In genomic region chr14:24976599-24976998, GRCh38 we compare ENCODE assay signal across 25 cellular contexts.
DNase-seq lines count a peak whose midpoint lies in the region; ATAC-seq, FAIRE-seq and TF ChIP-seq lines count a peak whose summit lies in the region.
"Had no signal": no experiment of that assay in that cellular context is flagged by ENCODE, and none has a peak within 500 bp of the region (broad histone marks: within the 10 kb centered on the region; RNA-seq: fewer than 3 reads in every experiment).

No MANE protein-coding gene starts in this region.

- H3K27ac ChIP-seq in HepG2 (ENCODE audit: extremely low read length, insufficient read depth, low read length) (no peak overlapping the region), right lobe of liver (no peak overlapping the region), hepatocyte (peak overlapping the region; percentile 86), pancreas (peak overlapping the region in 2 of 4 donors; percentile 13 to 61)
- H3K27ac ChIP-seq: BLaER1 had no signal

- TF ChIP-seq EP300 in HepG2 (IDR thresholded peaks at IDR 0.05; ENCODE audit: low read depth in 2 of 2, low read length in 2 of 2) (no peak), HepG2 (CRISPR knock-in tag; IDR thresholded peaks at IDR 0.05; ENCODE audit: borderline replicate concordance) (no peak)

- no peaks in the 10 kb centered on the region for H3K9me3 Mint-ChIP-seq in Caco-2 (ENCODE audit: unreplicated experiment)
- H3K9me3 Mint-ChIP-seq: CD14-positive monocyte had no signal

- H3K27me3 Mint-ChIP-seq in Caco-2 (ENCODE audit: insufficient read depth, unreplicated experiment) = no peaks in the 10 kb centered on the region

- H3K4me1 Mint-ChIP-seq in Caco-2 (ENCODE audit: low read depth, unreplicated experiment) = peaks cover 38% of the 10 kb centered on the region
- H3K4me1 Mint-ChIP-seq: CD4-positive, alpha-beta memory T cell; CD4-positive, CD25-positive, alpha-beta regulatory T cell; CD8-positive, alpha-beta memory T cell had no signal

- WGBS in HepG2 (ENCODE audit: low lambda C conversion rate) = 83% methylated on average over 3 of the region's 3 CpGs
- no CpG with 5 or more reads among the region's 3 CpGs for WGBS in right lobe of liver (ENCODE audit: insufficient coverage, low coverage, low lambda C conversion rate, missing lambda C conversion rate)
- WGBS in hepatocyte (ENCODE audit: low lambda C conversion rate, missing lambda C conversion rate) = 88% methylated on average over 3 of the region's 3 CpGs
- 45 to 54% methylated on average over 3 of the region's 3 CpGs for WGBS in pancreas, 2 donors

- no peak overlapping the region for H3K4me3 ChIP-seq in HepG2 (replicated peaks in 1 of 3; ENCODE audit: insufficient read depth in 1 of 3, low read depth in 2 of 3, low read length in 3 of 3)
- H3K4me3 ChIP-seq in right lobe of liver = no peak overlapping the region
- H3K4me3 ChIP-seq in hepatocyte = no peak overlapping the region
- H3K4me3 ChIP-seq in pancreas = no peak overlapping the region
- H3K4me3 ChIP-seq in mucosa of descending colon = no peak overlapping the region
- no peak overlapping the region for H3K4me3 ChIP-seq in Caco-2 (ENCODE audit: low read depth, low read length)
- H3K4me3 ChIP-seq: BLaER1 had no signal

- TF ChIP-seq RAD21 in HepG2 (CRISPR knock-in tag; IDR thresholded peaks at IDR 0.05) = no peak

- DNase-seq in HepG2 (ENCODE audit: low spot score) = no peak
- DNase-seq in right lobe of liver = no peak
- DNase-seq in hepatocyte (ENCODE audit: low spot score) = no peak
- DNase-seq in pancreas = peak in 1 of 6 donors; percentile 17
- no peak for DNase-seq in mucosa of descending colon
- no peak for DNase-seq in foreskin melanocyte
- DNase-seq in Caco-2 = no peak
- DNase-seq: 8988T; ACHN; BE2C; C1 segment of cervical spinal cord; Calu3; CD4-positive, alpha-beta memory T cell; CD4-positive, CD25-positive, alpha-beta regulatory T cell; CD8-positive, alpha-beta memory T cell; COR-L47; DMS79 treated with DMSO at 0.1 percent for 48 hours; GF-D8 had no signal

- H3K36me3 ChIP-seq in HepG2 (replicated peaks in 1 of 2; ENCODE audit: control insufficient read depth in 1 of 2, insufficient read depth in 2 of 2, low read length in 2 of 2) (no peaks in the 10 kb centered on the region; a peak in 1 of 5 replicates), right lobe of liver (no peaks in the 10 kb centered on the region), hepatocyte (replicated peaks; ENCODE audit: insufficient read depth, low read depth) (no peaks in the 10 kb centered on the region), pancreas (no peaks in the 10 kb centered on the region), mucosa of descending colon (ENCODE audit: low read depth) (no peaks in the 10 kb centered on the region), Caco-2 (ENCODE audit: control insufficient read depth, insufficient read depth, low read length) (no peaks in the 10 kb centered on the region)
- H3K36me3 ChIP-seq: BE2C, BLaER1 had no signal

- H3K9ac ChIP-seq in HepG2 (ENCODE audit: insufficient read depth, low read depth, low read length) = no peak overlapping the region
- H3K9ac ChIP-seq: BLaER1 had no signal

- H3K4me1 ChIP-seq in HepG2 (ENCODE audit: insufficient read depth, low read length) (peaks cover 45% of the 10 kb centered on the region), right lobe of liver (no peaks in the 10 kb centered on the region), hepatocyte (ENCODE audit: insufficient read depth) (peaks cover 32% of the 10 kb centered on the region), pancreas (peaks cover 48 to 75% (median 66%) of the 10 kb centered on the region in 3 donors), mucosa of descending colon (ENCODE audit: low read depth) (peaks cover 11% of the 10 kb centered on the region), Caco-2 (peaks cover 61% of the 10 kb centered on the region)
- H3K4me1 ChIP-seq: BE2C, BLaER1 had no signal

- intact Hi-C loops in HepG2 (cut with micrococcal nuclease; ENCODE audit: unreplicated experiment) = loop anchor here (5.0 kb wide), 1 partner anchor 56 kb away; no protein-coding TSS in a partner anchor
- intact Hi-C loops in right lobe of liver (cut with DNase I) = no loop called here
- intact Hi-C loops in pancreas (cut with DNase I) = no loop called here
- intact Hi-C loops in mucosa of descending colon (cut with DNase I, micrococcal nuclease) = no loop called here
- intact Hi-C loops in Caco-2 (cut with micrococcal nuclease; ENCODE audit: unreplicated experiment) = no loop called here

- BruUV-seq in HepG2 (replicated peaks; lab: Mats Ljungman, UMichigan) (no TSS peak), Caco-2 (replicated peaks; lab: Mats Ljungman, UMichigan) (no TSS peak)

- POLR2A ChIA-PET in HepG2 (lab: Yijun Ruan, JAX) = no interaction called here
- POLR2A ChIA-PET in Caco-2 (lab: Charles Lee) = no interaction called here

- in situ Hi-C loops in HepG2 (cut with HindIII; ENCODE audit: extremely low pct_ligation_motif_present, low pct_unique_long_range_greater_than_20kb) = no loop called here

- FAIRE-seq in HepG2 (lab: Jason Lieb, UNC) (no peak), pancreas (lab: Jason Lieb, UNC) (no peak)
- FAIRE-seq: A204.1, D721Med, G401.6, GM12891, GM19239 had no signal

- TF ChIP-seq CTCF in HepG2 (CRISPR knock-in tag; IDR thresholded peaks at IDR 0.05) (no peak), right lobe of liver (IDR thresholded peaks at IDR 0.05) (no peak), hepatocyte (IDR thresholded peaks at IDR 0.05; ENCODE audit: poor library complexity) (no peak), pancreas (IDR thresholded peaks at IDR 0.05) (no peak), mucosa of descending colon (IDR thresholded peaks at IDR 0.05) (no peak), Caco-2 (IDR thresholded peaks at IDR 0.05; ENCODE audit: insufficient read depth in 1 of 2, low read depth in 1 of 2, low read length in 1 of 2, severe bottlenecking in 1 of 2, unreplicated experiment in 1 of 2) (no peak)

- no peaks in the 10 kb centered on the region for H3K79me2 ChIP-seq in HepG2 (ENCODE audit: insufficient read depth, low read length)
- H3K79me2 ChIP-seq in hepatocyte = peaks cover 65% of the 10 kb centered on the region

- H3K36me3 Mint-ChIP-seq in Caco-2 (ENCODE audit: insufficient read depth, unreplicated experiment) = peaks cover 13% of the 10 kb centered on the region
- H3K36me3 Mint-ChIP-seq: CD14-positive monocyte; CD4-positive, alpha-beta memory T cell; CD4-positive, CD25-positive, alpha-beta regulatory T cell; CD8-positive, alpha-beta memory T cell had no signal

- H2AFZ ChIP-seq in HepG2 (ENCODE audit: low read length) (no peak overlapping the region), hepatocyte (no peak overlapping the region)

- H3K9me2 ChIP-seq in hepatocyte (replicated peaks; ENCODE audit: insufficient read depth) = no peaks in the 10 kb centered on the region

- CTCF ChIA-PET in HepG2 (lab: Yijun Ruan, JAX; ENCODE audit: low intra/inter-chr PET ratio, low total read pairs) (no interaction called here), Caco-2 (lab: Charles Lee) (no interaction called here)

- ATAC-seq in HepG2 (no peak), right lobe of liver (no peak), pancreas (peak; percentile 49 to 77 (median 68)), mucosa of descending colon (no peak)

- H3K27ac Mint-ChIP-seq in Caco-2 (ENCODE audit: unreplicated experiment) = no peak overlapping the region
- H3K27ac Mint-ChIP-seq: CD14-positive monocyte; CD4-positive, alpha-beta memory T cell; CD4-positive, CD25-positive, alpha-beta regulatory T cell; CD8-positive, alpha-beta memory T cell had no signal

- H4K20me1 ChIP-seq in HepG2 (ENCODE audit: insufficient read depth, low read length) = no peaks in the 10 kb centered on the region
- H4K20me1 ChIP-seq in hepatocyte (ENCODE audit: insufficient read depth, poor library complexity, severe bottlenecking) = no peaks in the 10 kb centered on the region
- H4K20me1 ChIP-seq: BLaER1 had no signal

- no peak overlapping the region for H3K4me2 ChIP-seq in HepG2 (ENCODE audit: low read depth, low read length)
- no peak overlapping the region for H3K4me2 ChIP-seq in hepatocyte
- H3K4me2 ChIP-seq: BLaER1 had no signal

- TF ChIP-seq POLR2A in HepG2 (IDR thresholded peaks at IDR 0.05; ENCODE audit: insufficient read depth in 1 of 2, low read depth in 2 of 2, low read length in 2 of 2) = no peak
- no peak for TF ChIP-seq POLR2A in right lobe of liver (IDR thresholded peaks at IDR 0.05)

- H3K27me3 ChIP-seq in HepG2 (ENCODE audit: control insufficient read depth in 1 of 2, insufficient read depth in 2 of 2, low read length in 2 of 2) (no peaks in the 10 kb centered on the region), right lobe of liver (no peaks in the 10 kb centered on the region), hepatocyte (no peaks in the 10 kb centered on the region), pancreas (no peaks in the 10 kb centered on the region), Caco-2 (replicated peaks; ENCODE audit: control insufficient read depth, insufficient read depth, low read length) (no peaks in the 10 kb centered on the region)
- H3K27me3 ChIP-seq: BE2C, BLaER1 had no signal

- no peak overlapping the region for H3K4me3 Mint-ChIP-seq in Caco-2 (ENCODE audit: unreplicated experiment)
- H3K4me3 Mint-ChIP-seq: CD14-positive monocyte; CD4-positive, alpha-beta memory T cell; CD4-positive, CD25-positive, alpha-beta regulatory T cell; CD8-positive, alpha-beta memory T cell had no signal

- no peaks in the 10 kb centered on the region for H3K9me3 ChIP-seq in HepG2 (ENCODE audit: low read length)
- H3K9me3 ChIP-seq in right lobe of liver = no peaks in the 10 kb centered on the region
- no peaks in the 10 kb centered on the region for H3K9me3 ChIP-seq in hepatocyte (ENCODE audit: low read depth)
- no peaks in the 10 kb centered on the region for H3K9me3 ChIP-seq in pancreas
- no peaks in the 10 kb centered on the region for H3K9me3 ChIP-seq in mucosa of descending colon
- H3K9me3 ChIP-seq in Caco-2 = no peaks in the 10 kb centered on the region
- H3K9me3 ChIP-seq: BE2C, BLaER1 had no signal

TF ChIP-seq in HepG2, 621 proteins besides CTCF, POLR2A, EP300 and RAD21:
- TF ChIP-seq ATAD3A (CRISPR knock-in tag; IDR thresholded peaks at IDR 0.05) (no peak), ZNF362 (CRISPR knock-in tag; IDR thresholded peaks at IDR 0.05; ENCODE audit: borderline replicate concordance) (peak; percentile 58; the same call in 1 of the 2 replicates)
TF ChIP-seq in HepG2: peak in this region for 1.

Comparison
In these comparisons a context has a peak if more than half of its experiments do, and no peak if none do; other contexts are left out.
1. ATAC-seq: peak in pancreas (4 of 4); none in HepG2 (single experiment), right lobe of liver (0 of 4) and mucosa of descending colon (single experiment).